In the genomic region with DNA sequence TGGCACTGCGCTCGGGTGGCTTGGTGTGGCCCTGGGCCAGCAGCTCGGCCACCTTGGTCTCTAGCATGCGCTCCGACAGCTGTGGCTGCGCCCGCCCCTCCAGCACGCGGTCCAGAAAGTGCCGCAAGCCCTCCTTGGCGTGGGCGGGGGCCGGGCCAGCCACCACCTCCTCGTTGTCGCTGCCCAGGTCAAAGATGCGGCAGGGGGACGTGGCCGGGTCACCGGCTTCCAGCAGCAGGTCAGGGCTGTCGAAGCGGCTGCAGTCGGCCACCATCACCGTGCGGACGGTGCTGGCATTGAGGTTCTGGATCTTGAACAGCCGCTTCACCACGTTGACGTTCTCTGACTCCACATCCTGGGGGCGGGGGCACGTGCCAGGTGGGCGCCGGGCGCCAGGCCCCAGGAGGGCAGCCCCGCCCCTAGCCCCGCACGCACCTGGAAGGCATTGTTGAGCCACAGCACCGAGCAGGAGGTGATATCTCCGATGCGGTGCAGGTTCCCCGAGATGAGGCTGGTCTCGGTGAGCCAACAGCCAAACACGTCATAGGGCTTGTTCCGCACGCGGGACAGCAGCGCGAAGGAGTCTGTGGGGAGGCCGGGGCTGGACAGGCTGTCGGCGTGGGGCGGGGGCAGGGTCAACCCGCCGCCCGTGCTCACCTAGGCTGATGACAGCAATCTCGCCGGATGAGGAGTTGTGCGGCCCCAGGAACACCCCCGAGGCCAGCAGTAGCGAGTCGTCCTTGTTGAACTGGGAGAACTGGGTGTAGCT, we compare ENCODE assay signal across 12 cellular contexts. TPM values are rescaled to one million over a fixed set of nuclear protein-coding genes. Genes with fewer than 3 reads are reported as not detected.
DNase-seq lines count a peak whose midpoint lies in the region; ATAC-seq and TF ChIP-seq lines count a peak whose summit lies in the region.
"Had no signal": no experiment of that assay in that cellular context is flagged by ENCODE, and none has a peak within 500 bp of the region (broad histone marks: within the 10 kb centered on the region; RNA-seq: fewer than 3 reads in every experiment).

No MANE protein-coding gene starts in this region.

- H3K36me3 Mint-ChIP-seq in CD14-positive monocyte = peaks cover 26 to 45% of the 10 kb centered on the region in 2 donors
- H3K36me3 Mint-ChIP-seq in IgD-negative memory B cell = peaks cover 3% of the 10 kb centered on the region
- peaks cover 63% of the 10 kb centered on the region for H3K36me3 Mint-ChIP-seq in dendritic cell treated with granulocyte-macrophage colony-stimulating factor and Interleukin-4, amounts not matched to agents 40 ng/mL and 50 ng/mL, for 4 days (ENCODE audit: low read depth)

- no peaks in the 10 kb centered on the region for H3K27me3 ChIP-seq in trophoblast cell (ENCODE audit: insufficient read depth, low read length)
- H3K27me3 ChIP-seq: Peyer's patch had no signal

- H3K9me3 Mint-ChIP-seq in CD14-positive monocyte = peaks cover 0 to 3% (median 0%) of the 10 kb centered on the region in 7 donors
- no peaks in the 10 kb centered on the region for H3K9me3 Mint-ChIP-seq in IgD-negative memory B cell
- H3K9me3 Mint-ChIP-seq in dendritic cell treated with granulocyte-macrophage colony-stimulating factor and Interleukin-4, amounts not matched to agents 40 ng/mL and 50 ng/mL, for 4 days = no peaks in the 10 kb centered on the region

- H3K27ac Mint-ChIP-seq in CD14-positive monocyte = peak overlapping the region in 2 of 7 donors; percentile 41 to 61
- H3K27ac Mint-ChIP-seq in IgD-negative memory B cell = peak overlapping the region in 2 of 3 donors; percentile 28 to 59
- peak overlapping the region; percentile 69 for H3K27ac Mint-ChIP-seq in dendritic cell treated with granulocyte-macrophage colony-stimulating factor and Interleukin-4, amounts not matched to agents 40 ng/mL and 50 ng/mL, for 4 days

- H3K79me1 ChIP-seq in trophoblast cell (ENCODE audit: low read length) = peaks cover 11% of the 10 kb centered on the region

- H3K9ac ChIP-seq in trophoblast cell (ENCODE audit: low read length) = no peak overlapping the region

- no peak overlapping the region for H2AFZ ChIP-seq in trophoblast cell (ENCODE audit: insufficient read depth, low read length, poor library complexity)

- no peak overlapping the region for H3K23ac ChIP-seq in trophoblast cell (ENCODE audit: low read length)

- TF ChIP-seq CTCF in CD14-positive monocyte (IDR thresholded peaks at IDR 0.05) = no peak

- H3K4me1 Mint-ChIP-seq in CD14-positive monocyte (peaks cover 16% of the 10 kb centered on the region), IgD-negative memory B cell (peaks cover 0 to 6% (median 4%) of the 10 kb centered on the region in 3 donors)
- peaks cover 43% of the 10 kb centered on the region for H3K4me1 Mint-ChIP-seq in dendritic cell treated with granulocyte-macrophage colony-stimulating factor and Interleukin-4, amounts not matched to agents 40 ng/mL and 50 ng/mL, for 4 days (ENCODE audit: low read depth)

- H3K27me3 Mint-ChIP-seq in CD14-positive monocyte (ENCODE audit: low read depth in 3 of 3) (peaks cover 0 to 6% (median 4%) of the 10 kb centered on the region in 3 donors), IgD-negative memory B cell (no peaks in the 10 kb centered on the region)
- no peaks in the 10 kb centered on the region for H3K27me3 Mint-ChIP-seq in dendritic cell treated with granulocyte-macrophage colony-stimulating factor and Interleukin-4, amounts not matched to agents 40 ng/mL and 50 ng/mL, for 4 days

- peaks cover 8 to 14% of the 10 kb centered on the region in 2 experiments for H3K4me1 ChIP-seq in trophoblast cell (ENCODE audit: control insufficient read depth in 1 of 2, insufficient read depth in 2 of 2, low read length in 2 of 2)

- H3K18ac ChIP-seq in trophoblast cell (ENCODE audit: low read length) = no peak overlapping the region

- H4K91ac ChIP-seq in trophoblast cell (ENCODE audit: low read depth, low read length) = no peak overlapping the region

- no peak overlapping the region for H3K4ac ChIP-seq in trophoblast cell (ENCODE audit: low read depth, low read length)

- no peak overlapping the region for H4K8ac ChIP-seq in trophoblast cell (ENCODE audit: low read depth, low read length)

- no peak overlapping the region for H3K4me3 ChIP-seq in trophoblast cell (ENCODE audit: low read depth, low read length)

- intact Hi-C loops in CD14-positive monocyte (cut with micrococcal nuclease) = loop anchor here (10.0 kb wide), 3 partner anchors 93 to 137 kb away; a partner anchor contains a TSS
- intact Hi-C loops in dendritic cell treated with granulocyte-macrophage colony-stimulating factor and Interleukin-4, amounts not matched to agents 40 ng/mL and 50 ng/mL, for 4 days (cut with micrococcal nuclease) = loop anchor here (10.0 kb wide), 1 partner anchor 53 kb away; a partner anchor contains a TSS

- no peak for ATAC-seq in HG03025 (IDR thresholded peaks at IDR 0.05; ENCODE audit: low FRiP score, unreplicated experiment)

- peaks cover 13% of the 10 kb centered on the region for H3K79me2 ChIP-seq in trophoblast cell (ENCODE audit: control insufficient read depth, insufficient read depth, low read length, poor library complexity)

- H3K4me3 Mint-ChIP-seq in CD14-positive monocyte = peak overlapping the region in 1 of 2 donors; percentile 45
- H3K4me3 Mint-ChIP-seq in IgD-negative memory B cell = peak overlapping the region in 1 of 4 donors; percentile 22
- peak overlapping the region; percentile 55 for H3K4me3 Mint-ChIP-seq in dendritic cell treated with granulocyte-macrophage colony-stimulating factor and Interleukin-4, amounts not matched to agents 40 ng/mL and 50 ng/mL, for 4 days

- no peak overlapping the region for H2AK5ac ChIP-seq in trophoblast cell (ENCODE audit: low read length)

- peaks cover 49 to 50% of the 10 kb centered on the region in 2 experiments for H3K36me3 ChIP-seq in trophoblast cell (ENCODE audit: control insufficient read depth in 1 of 2, insufficient read depth in 2 of 2, low read length in 2 of 2)

- no peak overlapping the region for H2BK12ac ChIP-seq in trophoblast cell (ENCODE audit: low read length)

- H2BK5ac ChIP-seq in trophoblast cell (ENCODE audit: low read depth, low read length, poor library complexity) = no peak overlapping the region

- WGBS in trophoblast cell (ENCODE audit: extremely low coverage, insufficient coverage, insufficient read length) = no CpG with 5 or more reads among the region's 60 CpGs

- H3K9me3 ChIP-seq in trophoblast cell (ENCODE audit: insufficient read depth, low read depth, low read length) = peaks cover 4% of the 10 kb centered on the region
- H3K9me3 ChIP-seq: Peyer's patch had no signal

- H3K4me2 ChIP-seq in trophoblast cell (ENCODE audit: low read length) = peak overlapping the region; percentile 77

- no peak overlapping the region for H3K14ac ChIP-seq in trophoblast cell (ENCODE audit: low read length)

- no peak overlapping the region for H3K27ac ChIP-seq in trophoblast cell (ENCODE audit: low read depth, low read length)

- DNase-seq in CD14-positive monocyte (ENCODE audit: low spot score) = peak; percentile 46
- no peak for DNase-seq in trophoblast cell
- DNase-seq in GOT3 (lab: John Stamatoyannopoulos, UW) = no peak
- no peak for DNase-seq in cerebellar nuclear complex (lab: John Stamatoyannopoulos, UW)
- DNase-seq: activated CD4-positive, alpha-beta T cell treated with anti-CD3 and anti-CD28 coated beads for 1 hour; GF-D8; NCI-H1694; Peyer's patch; stimulated activated CD8-positive, alpha-beta memory T cell treated with anti-CD3 and anti-CD28 coated beads, Interleukin-4, amount 100 ng/mL, for 48 hours had no signal

- no peak overlapping the region for H2BK120ac ChIP-seq in trophoblast cell (ENCODE audit: insufficient read depth, low read length, poor library complexity)

- H4K12ac ChIP-seq in trophoblast cell (ENCODE audit: low read depth, low read length) = no peak overlapping the region

RNA-seq across cellular contexts. Expression of a gene that starts 2.2 kb away (rescaled TPM):
- polyA plus RNA-seq in CD14-positive monocyte (10 to 100 TPM; 85.3 to 92.7 TPM), IgD-negative memory B cell (108 TPM)
- 74.0 and 80.2 TPM in 2 replicates for polyA plus RNA-seq in trophoblast cell (2013)

RNA-seq across cellular contexts. Expression of a gene that starts 2.7 kb away (rescaled TPM):
- polyA plus RNA-seq in CD14-positive monocyte (under 1 TPM in 1 of 2 donors, not detected in 1; 0.55 TPM), IgD-negative memory B cell (not detected)
- polyA plus RNA-seq in trophoblast cell (2013) = 1.2 and 2.2 TPM in 2 replicates

RNA-seq across cellular contexts. Expression of a gene that starts 9.8 kb away (rescaled TPM):
- polyA plus RNA-seq in CD14-positive monocyte (not detected), IgD-negative memory B cell (not detected)
- polyA plus RNA-seq in trophoblast cell (2013) = 0.25 and 0.31 TPM in 2 replicates

RNA-seq across cellular contexts. Expression of a gene that starts 35.0 kb away (rescaled TPM):
- polyA plus RNA-seq in CD14-positive monocyte = under 1 TPM in 1 of 2 donors, not detected in 1; 0.34 TPM
- not detected for polyA plus RNA-seq in IgD-negative memory B cell
- polyA plus RNA-seq in trophoblast cell (2013) = 4.4 and 4.7 TPM in 2 replicates

RNA-seq across cellular contexts. Expression of a gene that starts 40.5 kb away (rescaled TPM):
- polyA plus RNA-seq in CD14-positive monocyte = not detected
- not detected for polyA plus RNA-seq in IgD-negative memory B cell
- 0.15 and 0.17 TPM in 2 replicates for polyA plus RNA-seq in trophoblast cell (2013)
